In the genomic region with DNA sequence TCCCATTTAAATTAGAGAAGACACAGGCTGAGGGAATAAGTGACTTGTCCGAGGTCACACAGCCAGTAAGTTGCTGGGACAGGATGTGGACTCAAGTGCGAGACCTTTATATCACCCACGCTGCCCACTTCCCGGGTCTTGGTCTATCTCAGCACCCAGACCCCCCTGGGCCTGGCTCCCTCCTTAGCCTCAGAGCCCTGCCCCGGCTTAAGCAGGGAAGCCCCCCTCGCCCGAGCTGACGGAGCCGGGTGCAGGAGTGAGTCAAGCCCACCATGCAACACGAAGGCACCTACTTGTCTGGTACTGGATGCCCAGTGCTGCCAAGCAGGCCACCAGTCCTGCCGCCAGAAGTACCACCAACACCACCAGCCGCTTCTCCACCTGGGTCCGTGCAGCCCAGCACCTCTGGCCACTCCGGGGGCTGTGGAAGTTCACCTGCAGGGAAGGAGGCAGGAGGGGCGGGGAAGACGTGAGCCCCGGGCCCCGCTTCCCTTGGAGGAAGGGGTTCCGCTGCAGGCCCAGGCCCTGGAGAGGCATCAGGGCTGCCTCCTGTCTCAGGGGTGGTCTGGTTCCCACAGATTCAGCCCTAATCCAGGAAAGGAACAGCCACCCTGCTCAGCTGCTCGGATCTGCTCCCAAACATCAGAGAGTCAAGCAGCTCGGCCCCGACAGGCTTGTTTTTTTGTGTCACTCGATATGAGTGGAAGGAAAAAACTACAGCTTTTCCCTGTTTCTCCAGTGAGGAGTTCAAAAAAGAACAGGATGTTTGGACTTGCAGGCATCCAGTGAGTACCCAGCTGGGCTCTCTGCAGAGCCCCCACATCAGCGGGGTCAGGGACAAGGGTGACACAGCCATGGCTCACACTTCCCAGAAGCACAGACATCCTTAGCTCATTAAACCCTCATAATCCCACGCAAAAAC, we compare ENCODE assay signal across 11 cellular contexts. TPM values are rescaled to one million over a fixed set of nuclear protein-coding genes. Genes with fewer than 3 reads are reported as not detected.
A peak's percentile ranks its signal among the peaks of the same experiment; 100 is the strongest.
DNase-seq lines count a peak whose midpoint lies in the region; ATAC-seq and TF ChIP-seq lines count a peak whose summit lies in the region.
"Had no signal": no experiment of that assay in that cellular context is flagged by ENCODE, and none has a peak within 500 bp of the region (broad histone marks: within the 10 kb centered on the region; RNA-seq: fewer than 3 reads in every experiment).

No MANE protein-coding gene starts in this region.

- 0 out of 2 replicates have a peak, but pooled peaks cover 5% of the 10 kb centered on the region for H4K20me1 ChIP-seq in PC-9 (ENCODE audit: insufficient read depth)

- POLR2A ChIA-PET in naive thymus-derived CD8-positive, alpha-beta T cell (lab: Charles Lee) = interaction anchor here (0.6 to 5.1 kb wide), 9 partner anchors 8 to 66 kb away, joined by 3 to 70 read pairs (median 5); a partner anchor contains a TSS
- POLR2A ChIA-PET in PC-9 (lab: Charles Lee; ENCODE audit: unreplicated experiment) = no interaction called here

- H3K36me3 ChIP-seq in upper lobe of left lung = peaks cover 0 to 13% (median 0%) of the 10 kb centered on the region in 4 donors
- H3K36me3 ChIP-seq in PC-9 (ENCODE audit: low read depth) = no peaks in the 10 kb centered on the region

- ATAC-seq in naive thymus-derived CD8-positive, alpha-beta T cell = no peak
- peak in 1 of 2 donors; percentile 56 for ATAC-seq in upper lobe of left lung (ENCODE audit: low FRiP score in 2 of 2)

- no peaks in the 10 kb centered on the region for H3K79me2 ChIP-seq in PC-9 (ENCODE audit: low read depth)

- H3K4me1 Mint-ChIP-seq in activated naive CD4-positive, alpha-beta T cell treated with anti-CD3 and anti-CD28 coated beads, Interleukin-2, amount 50 U/mL, for 24 hours = peaks cover 65% of the 10 kb centered on the region
- H3K4me1 Mint-ChIP-seq in naive thymus-derived CD8-positive, alpha-beta T cell = peaks cover 19 to 60% (median 39%) of the 10 kb centered on the region in 4 donors

- no peaks in the 10 kb centered on the region for H3K9me3 Mint-ChIP-seq in activated naive CD4-positive, alpha-beta T cell treated with anti-CD3 and anti-CD28 coated beads, Interleukin-2, amount 50 U/mL, for 24 hours
- no peaks in the 10 kb centered on the region for H3K9me3 Mint-ChIP-seq in naive thymus-derived CD8-positive, alpha-beta T cell

- TF ChIP-seq CTCF in upper lobe of left lung (IDR thresholded peaks at IDR 0.05) (no peak), PC-9 (conservative IDR thresholded peaks at IDR 0.05) (no peak)

- intact Hi-C loops in PC-9 (cut with micrococcal nuclease; ENCODE audit: unreplicated experiment) = no loop called here

- no peaks in the 10 kb centered on the region for H3F3A ChIP-seq in PC-9 (ENCODE audit: insufficient read depth, low read depth)

- H3K27ac Mint-ChIP-seq in activated naive CD4-positive, alpha-beta T cell treated with anti-CD3 and anti-CD28 coated beads, Interleukin-2, amount 50 U/mL, for 24 hours = peak overlapping the region; percentile 95
- H3K27ac Mint-ChIP-seq in naive thymus-derived CD8-positive, alpha-beta T cell = peak overlapping the region; percentile 89 to 97 (median 95)

- H3K9me3 ChIP-seq in upper lobe of left lung = no peaks in the 10 kb centered on the region
- H3K9me3 ChIP-seq in PC-9 (ENCODE audit: insufficient read depth, low read depth) = no peaks in the 10 kb centered on the region

- H3K4me2 ChIP-seq in PC-9 = no peak overlapping the region

- TF ChIP-seq EP300 in upper lobe of left lung (IDR thresholded peaks at IDR 0.05) = peak in 1 of 4 donors; percentile 20

- TF ChIP-seq POLR2A in upper lobe of left lung (IDR thresholded peaks at IDR 0.05) = no peak

- H3K27ac ChIP-seq in upper lobe of left lung (peak overlapping the region; percentile 85 to 91 (median 88)), PC-9 (no peak overlapping the region)
- H3K27ac ChIP-seq: C4-2B had no signal

- no peaks in the 10 kb centered on the region for H3K27me3 Mint-ChIP-seq in activated naive CD4-positive, alpha-beta T cell treated with anti-CD3 and anti-CD28 coated beads, Interleukin-2, amount 50 U/mL, for 24 hours
- no peaks in the 10 kb centered on the region for H3K27me3 Mint-ChIP-seq in naive thymus-derived CD8-positive, alpha-beta T cell

- H3K27me3 ChIP-seq in upper lobe of left lung = no peaks in the 10 kb centered on the region
- no peaks in the 10 kb centered on the region for H3K27me3 ChIP-seq in PC-9 (ENCODE audit: insufficient read depth, low read depth)

- no peak overlapping the region for H3K4me3 Mint-ChIP-seq in activated naive CD4-positive, alpha-beta T cell treated with anti-CD3 and anti-CD28 coated beads, Interleukin-2, amount 50 U/mL, for 24 hours
- H3K4me3 Mint-ChIP-seq in naive thymus-derived CD8-positive, alpha-beta T cell = peak overlapping the region in 8 of 10 donors; percentile 56 to 87 (median 76)

- 49 to 66% methylated on average over 16 to 24 of the region's 25 CpGs for WGBS in upper lobe of left lung, 2 donors

- peaks cover 49 to 66% (median 60%) of the 10 kb centered on the region in 4 donors for H3K4me1 ChIP-seq in upper lobe of left lung
- H3K4me1 ChIP-seq in PC-9 (replicated peaks; ENCODE audit: insufficient read depth) = no peaks in the 10 kb centered on the region

- H2AFZ ChIP-seq in PC-9 = no peak overlapping the region

- peaks cover 10% of the 10 kb centered on the region for H3K36me3 Mint-ChIP-seq in activated naive CD4-positive, alpha-beta T cell treated with anti-CD3 and anti-CD28 coated beads, Interleukin-2, amount 50 U/mL, for 24 hours
- peaks cover 0 to 33% (median 4%) of the 10 kb centered on the region in 3 donors for H3K36me3 Mint-ChIP-seq in naive thymus-derived CD8-positive, alpha-beta T cell

- CTCF ChIA-PET in PC-9 (lab: Charles Lee) = interaction anchor here (0.8 kb wide), 1 partner anchor 9 kb away, joined by 4 read pairs; no protein-coding TSS in a partner anchor

- no TSS peak for BruUV-seq in PC-9 (replicated peaks; lab: Mats Ljungman, UMichigan)

- no peak for DNase-seq in activated naive CD4-positive, alpha-beta T cell treated with Interleukin-2 at 50 U/mL for 16 hours
- DNase-seq in ecto neural progenitor cell (ENCODE audit: low spot score) (peak; percentile 45), upper lobe of left lung (no peak), PC-9 (no peak), KG1 (lab: John Stamatoyannopoulos, UW) (no peak), NCI-H128 (lab: John Stamatoyannopoulos, UW; ENCODE audit: unreplicated experiment) (no peak)
- DNase-seq in naive thymus-derived CD8-positive, alpha-beta T cell = peak in 1 of 10 donors; percentile 20
- DNase-seq: NCI-H2171 treated with DMSO at 0.1 percent for 48 hours; stimulated activated CD4-positive, alpha-beta T cell treated with anti-CD3 and anti-CD28 coated beads, Interleukin-2, amount 100 ng/mL, for 48 hours had no signal

- no peaks in the 10 kb centered on the region for H3K9me2 ChIP-seq in PC-9 (ENCODE audit: insufficient read depth)

- H3K4me3 ChIP-seq in upper lobe of left lung = peak overlapping the region in 3 of 4 donors; percentile 11 to 28 (median 27)
- H3K4me3 ChIP-seq in PC-9 = no peak overlapping the region

RNA-seq across cellular contexts. Expression of a gene that starts 11.1 kb away (rescaled TPM):
- 10 to 100 TPM; 51.7 to 53.6 TPM for total RNA-seq in naive thymus-derived CD8-positive, alpha-beta T cell
- 10 to 100 TPM in 2 of 3 donors, 1 to 10 TPM in 1; 9.1 to 37.3 (median 20.5) TPM for polyA plus RNA-seq in naive thymus-derived CD8-positive, alpha-beta T cell
- total RNA-seq in upper lobe of left lung = 100 to 1,000 TPM in 1 of 6 donors, 10 to 100 TPM in 5; 55.8 to 120 (median 74.8) TPM
- total RNA-seq in PC-9 (2021) = 80.8 and 82.1 TPM in 2 replicates
